ENCODE assay signal across 11 cellular contexts in the genomic region with DNA sequence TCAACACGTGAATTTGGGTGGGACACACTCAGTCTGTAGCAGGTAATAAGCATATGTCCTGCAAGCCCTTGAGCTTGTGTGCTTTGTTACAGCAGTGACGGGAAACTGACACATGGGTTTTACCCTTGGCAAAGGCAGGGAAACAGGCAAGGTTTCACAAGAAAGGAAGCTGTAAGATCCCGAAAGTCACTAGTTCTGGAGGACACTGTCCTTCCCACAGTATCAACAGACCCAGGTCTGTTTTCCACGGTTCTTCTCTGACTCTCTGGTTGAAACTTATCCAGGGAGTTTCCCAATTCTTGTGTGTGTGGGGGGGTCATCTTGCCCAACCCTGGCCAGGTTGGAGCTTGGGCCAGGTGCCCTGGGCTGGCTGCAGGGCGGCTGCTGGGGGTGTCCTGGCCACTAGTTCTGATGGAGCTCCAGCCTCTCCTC. TPM values are rescaled to one million over a fixed set of nuclear protein-coding genes. Genes with fewer than 3 reads are reported as not detected.
A peak's percentile ranks its signal among the peaks of the same experiment; 100 is the strongest.
DNase-seq lines count a peak whose midpoint lies in the region; ATAC-seq and TF ChIP-seq lines count a peak whose summit lies in the region.
"Had no signal": no experiment of that assay in that cellular context is flagged by ENCODE, and none has a peak within 500 bp of the region (broad histone marks: within the 10 kb centered on the region; RNA-seq: fewer than 3 reads in every experiment).

No MANE protein-coding gene starts in this region.

- intact Hi-C loops in left ventricle myocardium inferior (cut with micrococcal nuclease), result no loop called here

- no peak for ATAC-seq in GM21390 (IDR thresholded peaks at IDR 0.05; ENCODE audit: unreplicated experiment)

- no peak overlapping the region for H3K4me3 ChIP-seq in astrocyte of the cerebellum (ENCODE audit: low read depth, low read length)
- H3K4me3 ChIP-seq in left ventricle myocardium inferior, result no peak overlapping the region
- H3K4me3 ChIP-seq in skeletal muscle satellite cell (ENCODE audit: low read length), result no peak overlapping the region

- H3K27me3 ChIP-seq in left ventricle myocardium inferior (ENCODE audit: low read depth) (peaks cover 11% of the 10 kb centered on the region), skeletal muscle satellite cell (ENCODE audit: control insufficient read depth, insufficient read depth, low read length) (no peaks in the 10 kb centered on the region)

- in situ Hi-C loops in astrocyte of the cerebellum (cut with HindIII; ENCODE audit: low sequenced_read_pairs), result no loop called here

- H3K36me3 ChIP-seq in left ventricle myocardium inferior (no peaks in the 10 kb centered on the region), skeletal muscle satellite cell (ENCODE audit: insufficient read depth, low read length) (no peaks in the 10 kb centered on the region)
- H3K36me3 ChIP-seq: WERI-Rb-1 had no signal

- POLR2A ChIA-PET in GM10248 (lab: Yijun Ruan, JAX), result no interaction called here

- no peak for TF ChIP-seq CTCF in astrocyte of the cerebellum (IDR thresholded peaks at IDR 0.05; ENCODE audit: low read depth, low read length, missing control alignments)
- TF ChIP-seq CTCF in left ventricle myocardium inferior (IDR thresholded peaks at IDR 0.05; ENCODE audit: borderline replicate concordance), result no peak
- TF ChIP-seq CTCF in GM10248 (IDR thresholded peaks at IDR 0.05; ENCODE audit: control extremely low read depth, extremely low read depth, low read depth, missing control alignments), result no peak

- H3K9ac ChIP-seq in skeletal muscle satellite cell (ENCODE audit: low read depth, low read length), result peak overlapping the region; percentile 63

- H3K9me3 ChIP-seq in left ventricle myocardium inferior (replicated peaks) (no peaks in the 10 kb centered on the region), skeletal muscle satellite cell (replicated peaks; ENCODE audit: low read length) (no peaks in the 10 kb centered on the region)

- CTCF ChIA-PET in GM10248 (lab: Yijun Ruan, JAX), result interaction anchor here (0.9 to 1.8 kb wide), 2 partner anchors 10 to 68 kb away, joined by 3 to 4 read pairs; no protein-coding TSS in a partner anchor

- H3K4me1 ChIP-seq in left ventricle myocardium inferior, result no peaks in the 10 kb centered on the region
- peaks cover 31% of the 10 kb centered on the region for H3K4me1 ChIP-seq in skeletal muscle satellite cell (ENCODE audit: control insufficient read depth, insufficient read depth, low read length)

- peak overlapping the region; percentile 59 for H3K4me2 ChIP-seq in skeletal muscle satellite cell (ENCODE audit: low read length)

- peak overlapping the region; percentile 23 for H3K27ac ChIP-seq in left ventricle myocardium inferior (replicated peaks)

- DNase-seq in EH (ENCODE audit: low read depth) (peak; percentile 62), astrocyte of the cerebellum (ENCODE audit: low read depth) (peak; percentile 29), left ventricle myocardium inferior (no peak), NCI-H1417 (lab: John Stamatoyannopoulos, UW) (no peak), GM10248 (ENCODE audit: extremely low spot score) (no peak), NCI-H1436 treated with DMSO at 0.1 percent for 48 hours (lab: John Stamatoyannopoulos, UW) (no peak)
- DNase-seq: activated naive CD4-positive, alpha-beta T cell; WERI-Rb-1 had no signal

RNA-seq across cellular contexts. Expression of gene ZBTB21, which starts 29.3 kb away (rescaled TPM):
- 4.9 TPM for total RNA-seq in left ventricle myocardium inferior
- total RNA-seq in skeletal muscle satellite cell (2012; rRNA removed), result 10.0 and 10.9 TPM in 2 replicates

RNA-seq across cellular contexts. Expression of gene UMODL1, which starts 31.6 kb away (rescaled TPM):
- 0.08 TPM for total RNA-seq in left ventricle myocardium inferior
- total RNA-seq in skeletal muscle satellite cell (2012; rRNA removed), result not detected in 2 replicates
- total RNA-seq: temporal lobe had no signal

Comparison
In these comparisons a context has a peak if more than half of its experiments do, and no peak if none do; other contexts are left out.
1. DNase-seq: peak in EH (single experiment) and astrocyte of the cerebellum (single experiment); none in left ventricle myocardium inferior (single experiment), NCI-H1417 (0 of 3), GM10248 (single experiment) and NCI-H1436 treated with DMSO at 0.1 percent for 48 hours (single experiment).